23 cellular contexts compared by ENCODE assay signal in the genomic region with DNA sequence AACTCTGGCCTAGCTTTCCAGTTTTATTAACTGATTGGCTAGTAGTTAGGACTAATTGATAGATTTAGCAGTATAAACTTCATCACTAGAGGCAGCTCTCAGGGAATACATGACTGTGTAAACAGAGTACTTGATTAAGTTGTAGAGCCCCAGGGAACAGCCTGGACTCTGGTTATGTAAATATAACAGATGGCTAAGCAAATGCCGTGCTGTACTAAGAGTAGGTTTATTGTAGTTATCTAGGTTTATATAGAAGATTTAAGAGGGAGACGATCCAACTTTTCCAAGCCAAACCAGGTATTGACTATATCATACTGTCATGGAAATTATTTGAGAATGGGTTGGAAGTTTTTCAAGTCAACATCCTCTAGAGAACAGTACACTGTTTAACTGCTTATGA.
DNase-seq lines count a peak whose midpoint lies in the region; ATAC-seq and TF ChIP-seq lines count a peak whose summit lies in the region.
"Had no signal": no experiment of that assay in that cellular context is flagged by ENCODE, and none has a peak within 500 bp of the region (broad histone marks: within the 10 kb centered on the region; RNA-seq: fewer than 3 reads in every experiment).

No MANE protein-coding gene starts in this region.

- CTCF ChIA-PET in T-cell (lab: Charles Lee), result no interaction called here

- no peak overlapping the region for H3K4me3 ChIP-seq in liver (ENCODE audit: low read depth in 1 of 3, low read length in 3 of 3)
- H3K4me3 ChIP-seq: HAP-1, right atrium auricular region, SJSA1 had no signal

- DNase-seq in NCI-H1105 treated with DMSO at 0.1 percent for 48 hours (lab: John Stamatoyannopoulos, UW) (peak; percentile 9), NCI-H1105 (lab: John Stamatoyannopoulos, UW) (no peak), NCI-H1417 (lab: John Stamatoyannopoulos, UW) (peak in 2 of 3 experiments; percentile 16 to 78), NCI-H69 (lab: John Stamatoyannopoulos, UW) (peak; percentile 90), glomerular visceral epithelial cell (ENCODE audit: extremely low spot score) (no peak), T-cell (no peak)
- DNase-seq: 8988T; activated CD4-positive, alpha-beta T cell treated with anti-CD3 and anti-CD28 coated beads, Interleukin-2, amount 50 U/mL, for 48 hours; activated naive CD4-positive, alpha-beta T cell treated with Interleukin-2 at 50 U/mL for 16 hours; foreskin keratinocyte; Karpas-422; mesenchymal stem cell; NCI-H1048; nucleus accumbens; stimulated activated CD4-positive, alpha-beta T cell treated with anti-CD3 and anti-CD28 coated beads, Interleukin-15, amount 100 ng/mL, for 24 hours; substantia nigra had no signal

- H3K4me1 Mint-ChIP-seq in T-cell, result no peaks in the 10 kb centered on the region
- H3K4me1 Mint-ChIP-seq: B cell had no signal

- H3K9ac ChIP-seq in liver (ENCODE audit: low read depth in 1 of 2, low read length in 2 of 2), result no peak overlapping the region

- H3K27ac ChIP-seq in liver (ENCODE audit: low read depth in 1 of 2, low read length in 2 of 2), result no peak overlapping the region
- H3K27ac ChIP-seq: foreskin keratinocyte, right atrium auricular region, SJSA1 had no signal

- TF ChIP-seq CTCF in liver (IDR thresholded peaks at IDR 0.05; ENCODE audit: low read depth, low read length, missing input control), result no peak

- no peaks in the 10 kb centered on the region for H3K9me3 ChIP-seq in liver (ENCODE audit: control insufficient read depth in 4 of 4, low read length in 3 of 4)
- H3K9me3 ChIP-seq: HAP-1, right atrium auricular region, SJSA1 had no signal

- no peaks in the 10 kb centered on the region for H3K27me3 ChIP-seq in liver (ENCODE audit: control insufficient read depth in 4 of 4, insufficient read depth in 4 of 4, low read length in 3 of 4)
- H3K27me3 ChIP-seq: foreskin keratinocyte, right atrium auricular region, SJSA1 had no signal

- H3K27me3 Mint-ChIP-seq in T-cell, result no peaks in the 10 kb centered on the region
- H3K27me3 Mint-ChIP-seq: B cell had no signal

- ATAC-seq in HG02798 (IDR thresholded peaks at IDR 0.05; ENCODE audit: poor library complexity, unreplicated experiment), result no peak
- ATAC-seq in T-cell (replicated peaks in 1 of 4), result no peak
- ATAC-seq: foreskin keratinocyte had no signal

- H3K27ac Mint-ChIP-seq in T-cell, result no peak overlapping the region
- H3K27ac Mint-ChIP-seq: B cell; T-helper 1 cell treated with Interleukin-12 subunit alpha and Interleukin-12 subunit beta and Interleukin-4 antibody, amounts not matched to agents 30 μg/mL and 1 μg/mL, for 36 hours had no signal

- H3K9me3 Mint-ChIP-seq in T-cell, result peaks cover 15 to 22% (median 15%) of the 10 kb centered on the region in 3 donors

- H3K36me3 Mint-ChIP-seq in T-cell, result no peaks in the 10 kb centered on the region

- H3K4me1 ChIP-seq in liver (ENCODE audit: control insufficient read depth in 4 of 4, insufficient read depth in 4 of 4, low read length in 3 of 4), result peaks cover 0 to 3% (median 0%) of the 10 kb centered on the region in 4 donors
- H3K4me1 ChIP-seq: HAP-1, right atrium auricular region, SJSA1 had no signal

- POLR2A ChIA-PET in T-cell (lab: Charles Lee), result no interaction called here

- no peaks in the 10 kb centered on the region for H3K36me3 ChIP-seq in liver (ENCODE audit: control insufficient read depth in 4 of 4, insufficient read depth in 3 of 4, low read depth in 1 of 4, low read length in 3 of 4)
- H3K36me3 ChIP-seq: HAP-1, right atrium auricular region, SJSA1 had no signal

- 26% methylated on average over 2 of the region's 2 CpGs for WGBS in liver

- H3K4me3 Mint-ChIP-seq in T-cell, result no peak overlapping the region
- H3K4me3 Mint-ChIP-seq: B cell; T-helper 1 cell treated with Interleukin-12 subunit alpha and Interleukin-12 subunit beta and Interleukin-4 antibody, amounts not matched to agents 30 μg/mL and 1 μg/mL, for 36 hours had no signal

- no peak for TF ChIP-seq RAD21 in liver (IDR thresholded peaks at IDR 0.05)

TF ChIP-seq in liver, 16 proteins besides CTCF, POLR2A, EP300 and RAD21:
- peak in 1 of 2 donors; percentile 61 for TF ChIP-seq HNF4A (conservative IDR thresholded peaks at IDR 0.05)
- no peak for TF ChIP-seq TAF1 (conservative IDR thresholded peaks at IDR 0.05)
- TF ChIP-seq NR2F2 (IDR thresholded peaks at IDR 0.05), result no peak
- TF ChIP-seq EGR1 (IDR thresholded peaks at IDR 0.05; ENCODE audit: low read depth in 2 of 2), result no peak
- TF ChIP-seq SP1 (IDR thresholded peaks at IDR 0.05), result no peak
- no peak for TF ChIP-seq HNF4G (IDR thresholded peaks at IDR 0.05)
- TF ChIP-seq, protein P1, sequence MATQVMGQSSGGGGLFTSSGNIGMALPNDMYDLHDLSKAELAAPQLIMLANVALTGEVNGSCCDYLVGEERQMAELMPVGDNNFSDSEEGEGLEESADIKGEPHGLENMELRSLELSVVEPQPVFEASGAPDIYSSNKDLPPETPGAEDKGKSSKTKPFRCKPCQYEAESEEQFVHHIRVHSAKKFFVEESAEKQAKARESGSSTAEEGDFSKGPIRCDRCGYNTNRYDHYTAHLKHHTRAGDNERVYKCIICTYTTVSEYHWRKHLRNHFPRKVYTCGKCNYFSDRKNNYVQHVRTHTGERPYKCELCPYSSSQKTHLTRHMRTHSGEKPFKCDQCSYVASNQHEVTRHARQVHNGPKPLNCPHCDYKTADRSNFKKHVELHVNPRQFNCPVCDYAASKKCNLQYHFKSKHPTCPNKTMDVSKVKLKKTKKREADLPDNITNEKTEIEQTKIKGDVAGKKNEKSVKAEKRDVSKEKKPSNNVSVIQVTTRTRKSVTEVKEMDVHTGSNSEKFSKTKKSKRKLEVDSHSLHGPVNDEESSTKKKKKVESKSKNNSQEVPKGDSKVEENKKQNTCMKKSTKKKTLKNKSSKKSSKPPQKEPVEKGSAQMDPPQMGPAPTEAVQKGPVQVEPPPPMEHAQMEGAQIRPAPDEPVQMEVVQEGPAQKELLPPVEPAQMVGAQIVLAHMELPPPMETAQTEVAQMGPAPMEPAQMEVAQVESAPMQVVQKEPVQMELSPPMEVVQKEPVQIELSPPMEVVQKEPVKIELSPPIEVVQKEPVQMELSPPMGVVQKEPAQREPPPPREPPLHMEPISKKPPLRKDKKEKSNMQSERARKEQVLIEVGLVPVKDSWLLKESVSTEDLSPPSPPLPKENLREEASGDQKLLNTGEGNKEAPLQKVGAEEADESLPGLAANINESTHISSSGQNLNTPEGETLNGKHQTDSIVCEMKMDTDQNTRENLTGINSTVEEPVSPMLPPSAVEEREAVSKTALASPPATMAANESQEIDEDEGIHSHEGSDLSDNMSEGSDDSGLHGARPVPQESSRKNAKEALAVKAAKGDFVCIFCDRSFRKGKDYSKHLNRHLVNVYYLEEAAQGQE (IDR thresholded peaks at IDR 0.05), result no peak
- TF ChIP-seq RXRA (IDR thresholded peaks at IDR 0.05), result peak in 1 of 2 donors; percentile 45
- TF ChIP-seq, protein P2, sequence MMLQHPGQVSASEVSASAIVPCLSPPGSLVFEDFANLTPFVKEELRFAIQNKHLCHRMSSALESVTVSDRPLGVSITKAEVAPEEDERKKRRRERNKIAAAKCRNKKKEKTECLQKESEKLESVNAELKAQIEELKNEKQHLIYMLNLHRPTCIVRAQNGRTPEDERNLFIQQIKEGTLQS (IDR thresholded peaks at IDR 0.05), result no peak
- TF ChIP-seq YY1 (IDR thresholded peaks at IDR 0.05), result peak; percentile 26
- TF ChIP-seq FOXA2 (IDR thresholded peaks at IDR 0.05), result peak; percentile 64
- TF ChIP-seq, protein P3, sequence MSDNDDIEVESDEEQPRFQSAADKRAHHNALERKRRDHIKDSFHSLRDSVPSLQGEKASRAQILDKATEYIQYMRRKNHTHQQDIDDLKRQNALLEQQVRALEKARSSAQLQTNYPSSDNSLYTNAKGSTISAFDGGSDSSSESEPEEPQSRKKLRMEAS (IDR thresholded peaks at IDR 0.05), result peak; percentile 18
- no peak for TF ChIP-seq GABPA (IDR thresholded peaks at IDR 0.05 in 1 of 2, conservative IDR thresholded peaks at IDR 0.05 in 1 of 2)
- TF ChIP-seq JUND (IDR thresholded peaks at IDR 0.05), result no peak
- peak; percentile 18 for TF ChIP-seq FOXA1 (IDR thresholded peaks at IDR 0.05)
- TF ChIP-seq, protein P4, sequence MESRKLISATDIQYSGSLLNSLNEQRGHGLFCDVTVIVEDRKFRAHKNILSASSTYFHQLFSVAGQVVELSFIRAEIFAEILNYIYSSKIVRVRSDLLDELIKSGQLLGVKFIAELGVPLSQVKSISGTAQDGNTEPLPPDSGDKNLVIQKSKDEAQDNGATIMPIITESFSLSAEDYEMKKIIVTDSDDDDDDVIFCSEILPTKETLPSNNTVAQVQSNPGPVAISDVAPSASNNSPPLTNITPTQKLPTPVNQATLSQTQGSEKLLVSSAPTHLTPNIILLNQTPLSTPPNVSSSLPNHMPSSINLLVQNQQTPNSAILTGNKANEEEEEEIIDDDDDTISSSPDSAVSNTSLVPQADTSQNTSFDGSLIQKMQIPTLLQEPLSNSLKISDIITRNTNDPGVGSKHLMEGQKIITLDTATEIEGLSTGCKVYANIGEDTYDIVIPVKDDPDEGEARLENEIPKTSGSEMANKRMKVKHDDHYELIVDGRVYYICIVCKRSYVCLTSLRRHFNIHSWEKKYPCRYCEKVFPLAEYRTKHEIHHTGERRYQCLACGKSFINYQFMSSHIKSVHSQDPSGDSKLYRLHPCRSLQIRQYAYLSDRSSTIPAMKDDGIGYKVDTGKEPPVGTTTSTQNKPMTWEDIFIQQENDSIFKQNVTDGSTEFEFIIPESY (IDR thresholded peaks at IDR 0.05), result no peak

Comparison
In these comparisons a context has a peak if more than half of its experiments do, and no peak if none do; other contexts are left out.
1. DNase-seq: peak in NCI-H1105 treated with DMSO at 0.1 percent for 48 hours (single experiment), NCI-H1417 (2 of 3) and NCI-H69 (single experiment); none in NCI-H1105 (single experiment), glomerular visceral epithelial cell (single experiment) and T-cell (0 of 34).